8 cellular contexts compared by ENCODE assay signal in genomic region chr17:58337600-58338453, GRCh38. TPM values are rescaled to one million over a fixed set of nuclear protein-coding genes. Genes with fewer than 3 reads are reported as not detected.
DNase-seq lines count a peak whose midpoint lies in the region; ATAC-seq lines count a peak whose summit lies in the region.

No MANE protein-coding gene starts in this region.

- H3K27me3 Mint-ChIP-seq in activated CD4-positive, alpha-beta memory T cell treated with anti-CD3 and anti-CD28 coated beads, Interleukin-2, amount 10 ng/mL, durations not matched to agents 7 days and 5 days, result no peaks in the 10 kb centered on the region
- no peaks in the 10 kb centered on the region for H3K27me3 Mint-ChIP-seq in effector memory CD8-positive, alpha-beta T cell
- no peaks in the 10 kb centered on the region for H3K27me3 Mint-ChIP-seq in stimulated activated naive B cell treated with anti-CD40 and anti-IgM and Interleukin-4, amounts not matched to agents 10 μg/mL and 1 μg/mL and 100 μg/mL, for 72 hours

- H3K4me3 ChIP-seq in muscle layer of duodenum (ENCODE audit: low read depth in 1 of 2, low read length in 2 of 2), result peak overlapping the region; percentile 42 to 50

- peaks cover 56% of the 10 kb centered on the region for H3K36me3 Mint-ChIP-seq in activated CD4-positive, alpha-beta memory T cell treated with anti-CD3 and anti-CD28 coated beads, Interleukin-2, amount 10 ng/mL, durations not matched to agents 7 days and 5 days (ENCODE audit: low read depth)
- H3K36me3 Mint-ChIP-seq in effector memory CD8-positive, alpha-beta T cell (ENCODE audit: insufficient read depth), result peaks cover 62% of the 10 kb centered on the region
- peaks cover 43 to 55% of the 10 kb centered on the region in 2 donors for H3K36me3 Mint-ChIP-seq in stimulated activated naive B cell treated with anti-CD40 and anti-IgM and Interleukin-4, amounts not matched to agents 10 μg/mL and 1 μg/mL and 100 μg/mL, for 72 hours

- no peaks in the 10 kb centered on the region for H3K9me3 Mint-ChIP-seq in activated CD4-positive, alpha-beta memory T cell treated with anti-CD3 and anti-CD28 coated beads, Interleukin-2, amount 10 ng/mL, durations not matched to agents 7 days and 5 days
- H3K9me3 Mint-ChIP-seq in effector memory CD8-positive, alpha-beta T cell, result no peaks in the 10 kb centered on the region
- peaks cover 0 to 2% of the 10 kb centered on the region in 2 donors for H3K9me3 Mint-ChIP-seq in stimulated activated naive B cell treated with anti-CD40 and anti-IgM and Interleukin-4, amounts not matched to agents 10 μg/mL and 1 μg/mL and 100 μg/mL, for 72 hours

- H3K4me3 Mint-ChIP-seq in activated CD4-positive, alpha-beta memory T cell treated with anti-CD3 and anti-CD28 coated beads, Interleukin-2, amount 10 ng/mL, durations not matched to agents 7 days and 5 days, result peak overlapping the region; percentile 98
- H3K4me3 Mint-ChIP-seq in effector memory CD8-positive, alpha-beta T cell, result peak overlapping the region; percentile 90 to 100
- H3K4me3 Mint-ChIP-seq in stimulated activated naive B cell treated with anti-CD40 and anti-IgM and Interleukin-4, amounts not matched to agents 10 μg/mL and 1 μg/mL and 100 μg/mL, for 72 hours, result peak overlapping the region; percentile 100

- H3K27ac ChIP-seq in muscle layer of duodenum (ENCODE audit: low read length), result peak overlapping the region; percentile 83

- POLR2A ChIA-PET in activated CD4-positive, alpha-beta memory T cell treated with anti-CD3 and anti-CD28 coated beads, Interleukin-2, amount 10 ng/mL, durations not matched to agents 7 days and 5 days (lab: Charles Lee), result interaction anchor here (0.7 to 22.3 kb wide), 22 partner anchors 3 to 1501 kb away, joined by 3 to 1460 read pairs (median 12); partner anchors contain the start of genes HSF5, MTMR4, RNF43 and SKA2

- CTCF ChIA-PET in activated CD4-positive, alpha-beta memory T cell treated with anti-CD3 and anti-CD28 coated beads, Interleukin-2, amount 10 ng/mL, durations not matched to agents 7 days and 5 days (lab: Charles Lee), result interaction anchor here (0.8 to 6.0 kb wide), 8 partner anchors 8 to 150 kb away, joined by 3 to 51 read pairs (median 13); partner anchors contain the start of genes RNF43 and SUPT4H1

- DNase-seq in EL (peak; percentile 98), Kasumi-1 (lab: John Stamatoyannopoulos, UW) (peak; percentile 93 to 97), NCI-H146 (lab: John Stamatoyannopoulos, UW) (no peak)
- DNase-seq in activated CD4-positive, alpha-beta memory T cell treated with anti-CD3 and anti-CD28 coated beads, Interleukin-2, amount 10 ng/mL, durations not matched to agents 7 days and 5 days, result peak; percentile 96
- DNase-seq in effector memory CD8-positive, alpha-beta T cell, result peak; percentile 86 to 88 (median 87)
- DNase-seq in stimulated activated naive B cell treated with anti-CD40 and anti-IgM and Interleukin-4, amounts not matched to agents 10 μg/mL and 1 μg/mL and 100 μg/mL, for 72 hours, result peak; percentile 97

- H3K36me3 ChIP-seq in muscle layer of duodenum (ENCODE audit: control insufficient read depth in 1 of 2, insufficient read depth in 2 of 2, low read length in 2 of 2), result no peaks in the 10 kb centered on the region

- ATAC-seq in GM21825 (IDR thresholded peaks at IDR 0.05; ENCODE audit: unreplicated experiment), result peak; percentile 50
- peak; percentile 73 for ATAC-seq in effector memory CD8-positive, alpha-beta T cell (replicated peaks)
- peak; percentile 60 to 63 for ATAC-seq in stimulated activated naive B cell treated with anti-CD40 and anti-IgM and Interleukin-4, amounts not matched to agents 10 μg/mL and 1 μg/mL and 100 μg/mL, for 72 hours (replicated peaks)

- H3K4me1 ChIP-seq in muscle layer of duodenum (ENCODE audit: control insufficient read depth in 1 of 2, insufficient read depth in 2 of 2, low read length in 2 of 2), result peaks cover 29 to 32% of the 10 kb centered on the region in 2 donors

- no peaks in the 10 kb centered on the region for H3K27me3 ChIP-seq in muscle layer of duodenum (ENCODE audit: low read depth, low read length)

- H3K4me1 Mint-ChIP-seq in activated CD4-positive, alpha-beta memory T cell treated with anti-CD3 and anti-CD28 coated beads, Interleukin-2, amount 10 ng/mL, durations not matched to agents 7 days and 5 days, result peaks cover 52% of the 10 kb centered on the region
- peaks cover 82 to 90% of the 10 kb centered on the region in 2 donors for H3K4me1 Mint-ChIP-seq in effector memory CD8-positive, alpha-beta T cell (ENCODE audit: low read depth in 2 of 2)
- H3K4me1 Mint-ChIP-seq in stimulated activated naive B cell treated with anti-CD40 and anti-IgM and Interleukin-4, amounts not matched to agents 10 μg/mL and 1 μg/mL and 100 μg/mL, for 72 hours, result peaks cover 60 to 92% of the 10 kb centered on the region in 2 donors

- peak overlapping the region; percentile 100 for H3K27ac Mint-ChIP-seq in activated CD4-positive, alpha-beta memory T cell treated with anti-CD3 and anti-CD28 coated beads, Interleukin-2, amount 10 ng/mL, durations not matched to agents 7 days and 5 days
- peak overlapping the region; percentile 95 to 98 for H3K27ac Mint-ChIP-seq in effector memory CD8-positive, alpha-beta T cell
- H3K27ac Mint-ChIP-seq in stimulated activated naive B cell treated with anti-CD40 and anti-IgM and Interleukin-4, amounts not matched to agents 10 μg/mL and 1 μg/mL and 100 μg/mL, for 72 hours, result peak overlapping the region; percentile 100

- no peaks in the 10 kb centered on the region for H3K9me3 ChIP-seq in muscle layer of duodenum (ENCODE audit: control insufficient read depth in 1 of 2, low read length in 2 of 2)

RNA-seq across cellular contexts. Expression of gene TSPOAP1, which starts 9.2 kb away (rescaled TPM):
- total RNA-seq in activated CD4-positive, alpha-beta memory T cell treated with anti-CD3 and anti-CD28 coated beads, Interleukin-2, amount 10 ng/mL, durations not matched to agents 7 days and 5 days, result 10 to 100 TPM; 60.9 to 69.4 TPM

RNA-seq across cellular contexts. Expression of gene SUPT4H1, which starts 14.2 kb away (rescaled TPM):
- 10 to 100 TPM; 85.8 to 91.0 TPM for total RNA-seq in activated CD4-positive, alpha-beta memory T cell treated with anti-CD3 and anti-CD28 coated beads, Interleukin-2, amount 10 ng/mL, durations not matched to agents 7 days and 5 days

RNA-seq across cellular contexts. Expression of gene MPO, which starts 57.1 kb away (rescaled TPM):
- under 1 TPM; 0.08 to 0.38 TPM for total RNA-seq in activated CD4-positive, alpha-beta memory T cell treated with anti-CD3 and anti-CD28 coated beads, Interleukin-2, amount 10 ng/mL, durations not matched to agents 7 days and 5 days
